Comparison of ENCODE assay signal across 23 cellular contexts in genomic region chr2:177036754-177037153, GRCh38.
"Had no signal": no experiment of that assay in that cellular context is flagged by ENCODE, and none has a peak within 500 bp of the region (broad histone marks: within the 10 kb centered on the region; RNA-seq: fewer than 3 reads in every experiment).

No MANE protein-coding gene starts in this region.

- H3K27me3 ChIP-seq: sigmoid colon, testis, upper lobe of left lung had no signal

- H3K4me1 ChIP-seq: adrenal gland, esophagus muscularis mucosa, testis, upper lobe of left lung had no signal

- H3K36me3 ChIP-seq: adrenal gland, esophagus muscularis mucosa, sigmoid colon, upper lobe of left lung had no signal

- ATAC-seq: activated CD4-positive, alpha-beta T cell treated with anti-CD3 and anti-CD28 coated beads for 36 hours; activated T-cell treated with anti-CD3 and anti-CD28 coated beads, Interleukin-2, amount 50 U/mL, for 4 hours; left ventricle myocardium superior; naive thymus-derived CD8-positive, alpha-beta T cell; stimulated activated memory B cell treated with anti-CD40 and anti-IgM and Interleukin-4, amounts not matched to agents 10 μg/mL and 1 μg/mL and 100 μg/mL, for 72 hours; WTC11 had no signal

- DNase-seq: activated CD4-positive, alpha-beta T cell treated with anti-CD3 and anti-CD28 coated beads for 36 hours; activated CD4-positive, alpha-beta T cell treated with anti-CD3 and anti-CD28 coated beads, Interleukin-2, amount 50 U/mL, for 4 hours; activated CD8-positive, alpha-beta memory T cell treated with anti-CD3 and anti-CD28 coated beads, Interleukin-2, amount 50 U/mL, for 48 hours; activated naive CD4-positive, alpha-beta T cell; activated T-cell treated with anti-CD3 and anti-CD28 coated beads, Interleukin-2, amount 50 U/mL, for 4 hours; adrenal gland; central memory CD4-positive, alpha-beta T cell; effector memory CD4-positive, alpha-beta T cell; glutamatergic neuron; left ventricle myocardium superior; mammary epithelial cell; naive thymus-derived CD8-positive, alpha-beta T cell; retina; sigmoid colon; stimulated activated CD4-positive, alpha-beta T cell treated with anti-CD3 and anti-CD28 coated beads, Interleukin-15, amount 100 ng/mL, for 24 hours; T-helper 9 cell; testis; upper lobe of left lung had no signal

- H3K27ac ChIP-seq: adrenal gland, esophagus muscularis mucosa, hepatocyte, sigmoid colon, testis, upper lobe of left lung had no signal

- H3K4me3 ChIP-seq: adrenal gland, esophagus muscularis mucosa, hepatocyte, sigmoid colon, smooth muscle cell, testis, upper lobe of left lung had no signal

- H3K9me3 ChIP-seq: adrenal gland, esophagus muscularis mucosa, sigmoid colon, testis, upper lobe of left lung had no signal
